8 cellular contexts compared by ENCODE assay signal in the genomic region with DNA sequence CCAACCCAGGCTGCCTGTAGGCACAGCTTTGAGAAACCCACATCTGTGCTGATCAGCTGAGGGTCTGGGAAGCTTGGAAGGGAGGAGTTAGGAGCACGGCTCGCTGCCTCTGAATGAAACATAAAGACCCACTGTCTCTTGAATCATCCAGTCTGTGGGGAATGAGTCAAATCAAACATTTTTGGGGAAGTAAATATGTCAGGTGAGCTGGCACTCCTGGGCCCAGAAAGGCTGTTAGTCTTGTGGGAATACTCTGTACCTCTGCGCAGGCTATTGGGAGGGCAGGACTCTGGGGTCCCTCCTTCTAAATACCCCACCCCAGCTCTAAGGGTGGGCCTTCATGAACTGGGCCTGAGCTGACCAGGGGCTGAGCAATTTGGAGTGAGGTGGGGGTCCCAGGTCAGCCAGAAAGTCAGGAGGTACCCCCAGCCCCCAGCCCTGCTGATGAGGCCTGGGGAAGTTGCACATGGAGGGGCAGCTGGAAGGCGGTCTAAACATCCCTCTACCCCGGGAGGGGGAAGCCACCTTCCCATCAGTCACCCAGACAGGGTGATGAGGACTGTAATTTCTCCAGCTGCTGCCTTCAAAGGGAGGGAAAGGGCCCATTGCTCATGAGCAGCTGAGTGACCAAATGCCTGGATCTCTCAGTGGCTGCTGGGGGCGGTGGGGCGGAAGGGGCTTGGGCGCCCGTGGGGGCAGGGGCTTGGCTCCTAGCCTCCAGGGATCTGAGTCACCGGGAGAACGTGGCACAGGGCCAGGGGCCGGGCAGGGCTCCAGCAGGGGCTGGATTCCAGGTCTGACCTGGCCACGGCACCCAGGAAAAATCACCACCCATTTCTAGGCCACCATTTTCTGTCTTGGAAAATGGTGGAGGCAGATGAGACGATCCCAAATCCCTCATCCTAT. TPM values are rescaled to one million over a fixed set of nuclear protein-coding genes. Genes with fewer than 3 reads are reported as not detected.
DNase-seq lines count a peak whose midpoint lies in the region; ATAC-seq, FAIRE-seq and TF ChIP-seq lines count a peak whose summit lies in the region.

No MANE protein-coding gene starts in this region.

- no TSS peak for BruUV-seq in A673 (replicated peaks; lab: Mats Ljungman, UMichigan)

- intact Hi-C loops in A673 (cut with micrococcal nuclease; ENCODE audit: unreplicated experiment) = no loop called here

- no peaks in the 10 kb centered on the region; the same call in 1 of the 2 replicates for H3K27me3 Mint-ChIP-seq in WTC11 (ENCODE audit: low read depth)

- no peak for TF ChIP-seq POLR2A in H54 (IDR thresholded peaks at IDR 0.05; ENCODE audit: low read depth, low read length)

- H3K4me3 ChIP-seq in SJSA1 (no peak overlapping the region), A673 (ENCODE audit: low read depth, low read length, poor library complexity, severe bottlenecking) (no peak overlapping the region)

- POLR2A ChIA-PET in A673 (lab: Charles Lee; ENCODE audit: low non-redundant PET) (interaction anchor here (0.6 kb wide), 1 partner anchor 118 kb away, joined by 7 read pairs; no protein-coding TSS in a partner anchor), WTC11 (lab: Charles Lee) (no interaction called here)

- H3K4me1 ChIP-seq in SJSA1 (replicated peaks) (peaks cover 22% of the 10 kb centered on the region), A673 (ENCODE audit: insufficient read depth, low read length, poor library complexity, severe bottlenecking) (no peaks in the 10 kb centered on the region)

- H3K9me3 ChIP-seq in SJSA1 (replicated peaks) = no peaks in the 10 kb centered on the region
- H3K9me3 ChIP-seq in A673 (ENCODE audit: low read depth, low read length, poor library complexity, severe bottlenecking) = no peaks in the 10 kb centered on the region

- H3K36me3 ChIP-seq in SJSA1 = no peaks in the 10 kb centered on the region
- H3K36me3 ChIP-seq in A673 (ENCODE audit: insufficient read depth, low read length, poor library complexity, severe bottlenecking) = no peaks in the 10 kb centered on the region

- no peak overlapping the region; the same call in 1 of the 2 replicates for H3K27ac Mint-ChIP-seq in WTC11

- H3K4me3 Mint-ChIP-seq in WTC11 = no peak overlapping the region

- H3K27ac ChIP-seq in SJSA1 = no peak overlapping the region
- H3K27ac ChIP-seq in A673 (ENCODE audit: low read depth, low read length, poor library complexity, severe bottlenecking) = no peak overlapping the region

- TF ChIP-seq CTCF in A673 (conservative IDR thresholded peaks at IDR 0.05; ENCODE audit: low read depth, low read length) = no peak
- TF ChIP-seq CTCF in WTC11 (IDR thresholded peaks at IDR 0.05) = no peak

- H3K4me1 Mint-ChIP-seq in WTC11 = peaks cover 16% of the 10 kb centered on the region

- CTCF ChIA-PET in A673 (lab: Charles Lee) (no interaction called here), WTC11 (lab: Charles Lee) (interaction anchor here (0.5 to 3.0 kb wide), 8 partner anchors 8 to 118 kb away, joined by 3 to 9 read pairs (median 3); no protein-coding TSS in a partner anchor)

- H3K9me3 Mint-ChIP-seq in WTC11 = no peaks in the 10 kb centered on the region

- no peak for ATAC-seq in WTC11

- H3K27me3 ChIP-seq in SJSA1 (replicated peaks) (peaks cover 1% of the 10 kb centered on the region; the same call in 1 of the 2 replicates), A673 (replicated peaks; ENCODE audit: insufficient read depth, low read depth, low read length, poor library complexity) (no peaks in the 10 kb centered on the region)

- H3K36me3 Mint-ChIP-seq in WTC11 = no peaks in the 10 kb centered on the region

- FAIRE-seq in H54 (lab: Jason Lieb, UNC) = no peak

- DNase-seq in COR-L47 (lab: John Stamatoyannopoulos, UW) (peak; percentile 71), H54 (ENCODE audit: insufficient read length, low spot score) (peak; percentile 49), SJSA1 (ENCODE audit: low read depth in 1 of 2, low spot score in 2 of 2) (peak; percentile 33 to 69), kidney glomerular epithelial cell (lab: John Stamatoyannopoulos, UW) (peak; percentile 92), Kasumi-1 (lab: John Stamatoyannopoulos, UW) (no peak), A673 (ENCODE audit: low spot score) (no peak), occipital lobe (lab: John Stamatoyannopoulos, UW) (no peak), WTC11 (ENCODE audit: low spot score) (no peak)

TF ChIP-seq in WTC11, 78 proteins besides CTCF, POLR2A, EP300 and RAD21 (continues in another document):
- TF ChIP-seq, protein P1, sequence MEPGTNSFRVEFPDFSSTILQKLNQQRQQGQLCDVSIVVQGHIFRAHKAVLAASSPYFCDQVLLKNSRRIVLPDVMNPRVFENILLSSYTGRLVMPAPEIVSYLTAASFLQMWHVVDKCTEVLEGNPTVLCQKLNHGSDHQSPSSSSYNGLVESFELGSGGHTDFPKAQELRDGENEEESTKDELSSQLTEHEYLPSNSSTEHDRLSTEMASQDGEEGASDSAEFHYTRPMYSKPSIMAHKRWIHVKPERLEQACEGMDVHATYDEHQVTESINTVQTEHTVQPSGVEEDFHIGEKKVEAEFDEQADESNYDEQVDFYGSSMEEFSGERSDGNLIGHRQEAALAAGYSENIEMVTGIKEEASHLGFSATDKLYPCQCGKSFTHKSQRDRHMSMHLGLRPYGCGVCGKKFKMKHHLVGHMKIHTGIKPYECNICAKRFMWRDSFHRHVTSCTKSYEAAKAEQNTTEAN (CRISPR knock-in tag; IDR thresholded peaks at IDR 0.05) = no peak
- no peak for TF ChIP-seq EMX1 (CRISPR knock-in tag; IDR thresholded peaks at IDR 0.05)
- TF ChIP-seq, protein P2, sequence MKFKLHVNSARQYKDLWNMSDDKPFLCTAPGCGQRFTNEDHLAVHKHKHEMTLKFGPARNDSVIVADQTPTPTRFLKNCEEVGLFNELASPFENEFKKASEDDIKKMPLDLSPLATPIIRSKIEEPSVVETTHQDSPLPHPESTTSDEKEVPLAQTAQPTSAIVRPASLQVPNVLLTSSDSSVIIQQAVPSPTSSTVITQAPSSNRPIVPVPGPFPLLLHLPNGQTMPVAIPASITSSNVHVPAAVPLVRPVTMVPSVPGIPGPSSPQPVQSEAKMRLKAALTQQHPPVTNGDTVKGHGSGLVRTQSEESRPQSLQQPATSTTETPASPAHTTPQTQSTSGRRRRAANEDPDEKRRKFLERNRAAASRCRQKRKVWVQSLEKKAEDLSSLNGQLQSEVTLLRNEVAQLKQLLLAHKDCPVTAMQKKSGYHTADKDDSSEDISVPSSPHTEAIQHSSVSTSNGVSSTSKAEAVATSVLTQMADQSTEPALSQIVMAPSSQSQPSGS (CRISPR knock-in tag; IDR thresholded peaks at IDR 0.05; ENCODE audit: borderline replicate concordance, low read depth) = no peak
- TF ChIP-seq ZNF416 (CRISPR knock-in tag; IDR thresholded peaks at IDR 0.05) = no peak
- TF ChIP-seq, protein P3, sequence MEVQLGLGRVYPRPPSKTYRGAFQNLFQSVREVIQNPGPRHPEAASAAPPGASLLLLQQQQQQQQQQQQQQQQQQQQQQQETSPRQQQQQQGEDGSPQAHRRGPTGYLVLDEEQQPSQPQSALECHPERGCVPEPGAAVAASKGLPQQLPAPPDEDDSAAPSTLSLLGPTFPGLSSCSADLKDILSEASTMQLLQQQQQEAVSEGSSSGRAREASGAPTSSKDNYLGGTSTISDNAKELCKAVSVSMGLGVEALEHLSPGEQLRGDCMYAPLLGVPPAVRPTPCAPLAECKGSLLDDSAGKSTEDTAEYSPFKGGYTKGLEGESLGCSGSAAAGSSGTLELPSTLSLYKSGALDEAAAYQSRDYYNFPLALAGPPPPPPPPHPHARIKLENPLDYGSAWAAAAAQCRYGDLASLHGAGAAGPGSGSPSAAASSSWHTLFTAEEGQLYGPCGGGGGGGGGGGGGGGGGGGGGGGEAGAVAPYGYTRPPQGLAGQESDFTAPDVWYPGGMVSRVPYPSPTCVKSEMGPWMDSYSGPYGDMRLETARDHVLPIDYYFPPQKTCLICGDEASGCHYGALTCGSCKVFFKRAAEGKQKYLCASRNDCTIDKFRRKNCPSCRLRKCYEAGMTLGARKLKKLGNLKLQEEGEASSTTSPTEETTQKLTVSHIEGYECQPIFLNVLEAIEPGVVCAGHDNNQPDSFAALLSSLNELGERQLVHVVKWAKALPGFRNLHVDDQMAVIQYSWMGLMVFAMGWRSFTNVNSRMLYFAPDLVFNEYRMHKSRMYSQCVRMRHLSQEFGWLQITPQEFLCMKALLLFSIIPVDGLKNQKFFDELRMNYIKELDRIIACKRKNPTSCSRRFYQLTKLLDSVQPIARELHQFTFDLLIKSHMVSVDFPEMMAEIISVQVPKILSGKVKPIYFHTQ (CRISPR knock-in tag; IDR thresholded peaks at IDR 0.05) = no peak
- TF ChIP-seq ATF1 (CRISPR knock-in tag; IDR thresholded peaks at IDR 0.05) = no peak
- TF ChIP-seq, protein P4, sequence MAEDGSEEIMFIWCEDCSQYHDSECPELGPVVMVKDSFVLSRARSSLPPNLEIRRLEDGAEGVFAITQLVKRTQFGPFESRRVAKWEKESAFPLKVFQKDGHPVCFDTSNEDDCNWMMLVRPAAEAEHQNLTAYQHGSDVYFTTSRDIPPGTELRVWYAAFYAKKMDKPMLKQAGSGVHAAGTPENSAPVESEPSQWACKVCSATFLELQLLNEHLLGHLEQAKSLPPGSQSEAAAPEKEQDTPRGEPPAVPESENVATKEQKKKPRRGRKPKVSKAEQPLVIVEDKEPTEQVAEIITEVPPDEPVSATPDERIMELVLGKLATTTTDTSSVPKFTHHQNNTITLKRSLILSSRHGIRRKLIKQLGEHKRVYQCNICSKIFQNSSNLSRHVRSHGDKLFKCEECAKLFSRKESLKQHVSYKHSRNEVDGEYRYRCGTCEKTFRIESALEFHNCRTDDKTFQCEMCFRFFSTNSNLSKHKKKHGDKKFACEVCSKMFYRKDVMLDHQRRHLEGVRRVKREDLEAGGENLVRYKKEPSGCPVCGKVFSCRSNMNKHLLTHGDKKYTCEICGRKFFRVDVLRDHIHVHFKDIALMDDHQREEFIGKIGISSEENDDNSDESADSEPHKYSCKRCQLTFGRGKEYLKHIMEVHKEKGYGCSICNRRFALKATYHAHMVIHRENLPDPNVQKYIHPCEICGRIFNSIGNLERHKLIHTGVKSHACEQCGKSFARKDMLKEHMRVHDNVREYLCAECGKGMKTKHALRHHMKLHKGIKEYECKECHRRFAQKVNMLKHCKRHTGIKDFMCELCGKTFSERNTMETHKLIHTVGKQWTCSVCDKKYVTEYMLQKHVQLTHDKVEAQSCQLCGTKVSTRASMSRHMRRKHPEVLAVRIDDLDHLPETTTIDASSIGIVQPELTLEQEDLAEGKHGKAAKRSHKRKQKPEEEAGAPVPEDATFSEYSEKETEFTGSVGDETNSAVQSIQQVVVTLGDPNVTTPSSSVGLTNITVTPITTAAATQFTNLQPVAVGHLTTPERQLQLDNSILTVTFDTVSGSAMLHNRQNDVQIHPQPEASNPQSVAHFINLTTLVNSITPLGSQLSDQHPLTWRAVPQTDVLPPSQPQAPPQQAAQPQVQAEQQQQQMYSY (CRISPR knock-in tag; IDR thresholded peaks at IDR 0.05) = no peak
- TF ChIP-seq ZNF232 (CRISPR knock-in tag; IDR thresholded peaks at IDR 0.05) = no peak

RNA-seq across cellular contexts. Expression of a gene that starts 10.8 kb away (rescaled TPM):
- 0.08 TPM in 1 of 2 replicates, not detected in the other for total RNA-seq in SJSA1 (2014; rRNA removed; shearing (Covaris generic))
- total RNA-seq in A673 (2021) (0.19 TPM in 1 of 2 replicates, not detected in the other), occipital lobe (1.4 TPM), WTC11 (2021) (6.6 to 9.1 TPM (median 8.8 TPM) in 3 replicates)

RNA-seq across cellular contexts. Expression of a gene that starts 31.6 kb away (rescaled TPM):
- total RNA-seq in SJSA1 (2014; rRNA removed; shearing (Covaris generic)) = not detected in 2 replicates
- total RNA-seq in A673 (2021) = not detected in 2 replicates
- total RNA-seq in occipital lobe = not detected
- total RNA-seq in WTC11 (2021) = not detected in 3 replicates

Comparison
In these comparisons a context has a peak if more than half of its experiments do, and no peak if none do; other contexts are left out.
1. DNase-seq: peak in COR-L47 (single experiment), H54 (single experiment), SJSA1 (2 of 2) and kidney glomerular epithelial cell (single experiment); none in Kasumi-1 (0 of 2), A673 (single experiment), occipital lobe (single experiment) and WTC11 (single experiment).